9 cellular contexts compared by ENCODE assay signal in the genomic region with DNA sequence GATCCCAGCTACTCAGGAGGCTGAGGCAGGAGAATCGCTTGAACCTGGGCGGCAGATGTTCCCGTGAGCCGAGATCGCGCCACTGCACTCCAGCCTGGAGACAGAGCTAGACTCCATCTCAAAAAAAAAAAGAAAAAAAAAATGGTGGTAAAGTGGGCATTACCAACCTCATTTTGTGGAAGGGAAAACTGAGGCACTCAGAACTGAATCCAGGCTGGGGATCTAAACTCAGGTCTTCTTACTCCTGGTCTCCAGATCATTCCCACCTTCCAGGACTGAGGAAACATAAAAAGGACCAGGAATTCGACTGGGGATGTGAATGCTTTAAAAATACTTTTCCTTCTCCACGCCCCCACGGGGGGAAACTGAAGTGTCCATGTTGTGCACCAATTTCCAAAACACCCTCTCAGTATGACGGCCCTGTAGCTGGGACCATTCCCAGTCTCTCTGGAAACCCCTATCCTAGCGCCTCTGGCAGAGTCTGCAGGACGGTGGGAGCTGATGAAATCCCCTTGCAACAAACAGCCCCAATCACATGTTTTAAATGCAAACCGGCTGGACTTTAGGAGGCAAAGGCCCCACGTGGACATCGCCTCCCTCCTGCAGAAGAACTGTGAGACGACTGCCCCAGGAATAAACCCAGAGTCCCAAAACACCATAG. TPM values are rescaled to one million over a fixed set of nuclear protein-coding genes. Genes with fewer than 3 reads are reported as not detected.
DNase-seq lines count a peak whose midpoint lies in the region; ATAC-seq and TF ChIP-seq lines count a peak whose summit lies in the region.
"Had no signal": no experiment of that assay in that cellular context is flagged by ENCODE, and none has a peak within 500 bp of the region (broad histone marks: within the 10 kb centered on the region; RNA-seq: fewer than 3 reads in every experiment).

No MANE protein-coding gene starts in this region.

- no peak for DNase-seq in activated naive CD4-positive, alpha-beta T cell treated with anti-CD3 and anti-CD28 coated beads, Interleukin-2, amount 10 ng/mL, durations not matched to agents 7 days and 5 days
- no peak for DNase-seq in activated naive CD4-positive, alpha-beta T cell treated with Interleukin-2 at 50 U/mL for 16 hours
- DNase-seq in T-helper 17 cell (no peak), right cardiac atrium (peak; percentile 48 to 73 (median 64)), tibial artery (peak in 1 of 2 donors; percentile 45), NOMO-1 treated with dmso at 0.1 percent for 144 hours (lab: John Stamatoyannopoulos, UW; ENCODE audit: unreplicated experiment) (no peak), cerebellum (ENCODE audit: low spot score) (no peak)
- DNase-seq: stimulated activated CD4-positive, alpha-beta T cell treated with anti-CD3 and anti-CD28 coated beads, Interleukin-4, amount 100 ng/mL, for 1 hour had no signal

- TF ChIP-seq CTCF in tibial artery (IDR thresholded peaks at IDR 0.05), result no peak

- intact Hi-C loops in right cardiac atrium (cut with DNase I), result no loop called here
- intact Hi-C loops in tibial artery (cut with DNase I; ENCODE audit: low total_unique reads), result no loop called here

- H3K9me3 ChIP-seq in T-helper 17 cell (ENCODE audit: control insufficient read depth, low read length, poor library complexity, severe bottlenecking) (no peaks in the 10 kb centered on the region), right cardiac atrium (ENCODE audit: control insufficient read depth, low read length) (no peaks in the 10 kb centered on the region), tibial artery (no peaks in the 10 kb centered on the region)

- peaks cover 64% of the 10 kb centered on the region for H3K4me1 Mint-ChIP-seq in activated naive CD4-positive, alpha-beta T cell treated with anti-CD3 and anti-CD28 coated beads, Interleukin-2, amount 10 ng/mL, durations not matched to agents 7 days and 5 days
- H3K4me1 Mint-ChIP-seq in T-helper 17 cell, result peaks cover 38% of the 10 kb centered on the region

- peak overlapping the region; percentile 89 for H3K4me3 Mint-ChIP-seq in activated naive CD4-positive, alpha-beta T cell treated with anti-CD3 and anti-CD28 coated beads, Interleukin-2, amount 10 ng/mL, durations not matched to agents 7 days and 5 days
- peak overlapping the region; percentile 98 for H3K4me3 Mint-ChIP-seq in T-helper 17 cell

- no peaks in the 10 kb centered on the region for H3K9me3 Mint-ChIP-seq in activated naive CD4-positive, alpha-beta T cell treated with anti-CD3 and anti-CD28 coated beads, Interleukin-2, amount 10 ng/mL, durations not matched to agents 7 days and 5 days

- CTCF ChIA-PET in activated naive CD4-positive, alpha-beta T cell treated with anti-CD3 and anti-CD28 coated beads, Interleukin-2, amount 10 ng/mL, durations not matched to agents 7 days and 5 days (lab: Charles Lee), result interaction anchor here (1.2 to 4.0 kb wide), 9 partner anchors 8 to 257 kb away, joined by 3 to 17 read pairs (median 10); no protein-coding TSS in a partner anchor

- no peaks in the 10 kb centered on the region for H3K27me3 ChIP-seq in right cardiac atrium (ENCODE audit: control insufficient read depth, insufficient read depth)
- no peaks in the 10 kb centered on the region for H3K27me3 ChIP-seq in tibial artery

- H3K4me1 ChIP-seq in right cardiac atrium (ENCODE audit: control insufficient read depth, insufficient read depth, low read length) (peaks cover 3% of the 10 kb centered on the region), tibial artery (peaks cover 0 to 53% (median 34%) of the 10 kb centered on the region in 4 donors)

- H3K36me3 ChIP-seq in tibial artery, result no peaks in the 10 kb centered on the region

- ATAC-seq in T-helper 17 cell (no peak), right cardiac atrium (no peak), HG02973 (IDR thresholded peaks at IDR 0.05; ENCODE audit: unreplicated experiment) (no peak)

- no peak overlapping the region for H3K4me3 ChIP-seq in right cardiac atrium (ENCODE audit: low read length)
- H3K4me3 ChIP-seq in tibial artery, result peak overlapping the region in 1 of 2 donors; percentile 82

- H3K36me3 Mint-ChIP-seq in activated naive CD4-positive, alpha-beta T cell treated with anti-CD3 and anti-CD28 coated beads, Interleukin-2, amount 10 ng/mL, durations not matched to agents 7 days and 5 days, result peaks cover 26% of the 10 kb centered on the region
- H3K36me3 Mint-ChIP-seq in T-helper 17 cell (ENCODE audit: low read depth), result peaks cover 2% of the 10 kb centered on the region

- peaks cover 10% of the 10 kb centered on the region for H3K27me3 Mint-ChIP-seq in activated naive CD4-positive, alpha-beta T cell treated with anti-CD3 and anti-CD28 coated beads, Interleukin-2, amount 10 ng/mL, durations not matched to agents 7 days and 5 days
- H3K27me3 Mint-ChIP-seq in T-helper 17 cell, result no peaks in the 10 kb centered on the region

- H3K27ac ChIP-seq in right cardiac atrium (ENCODE audit: low read length), result no peak overlapping the region
- peak overlapping the region; percentile 82 to 87 for H3K27ac ChIP-seq in tibial artery

- H3K27ac Mint-ChIP-seq in activated naive CD4-positive, alpha-beta T cell treated with anti-CD3 and anti-CD28 coated beads, Interleukin-2, amount 10 ng/mL, durations not matched to agents 7 days and 5 days, result no peak overlapping the region
- peak overlapping the region; percentile 97 for H3K27ac Mint-ChIP-seq in T-helper 17 cell

- 51% methylated on average over 16 of the region's 16 CpGs for WGBS in right cardiac atrium

RNA-seq across cellular contexts. Expression of gene AKNA, which starts 8.9 kb away (rescaled TPM):
- total RNA-seq in T-helper 17 cell (100 to 1,000 TPM; 263 to 323 TPM), right cardiac atrium (10 to 100 TPM in 1 of 4 donors, 1 to 10 TPM in 3; 8.8 to 10.3 (median 8.9) TPM), cerebellum (10.6 TPM)
- 8.4 TPM for polyA plus RNA-seq in right cardiac atrium

Comparison
In these comparisons a context has a peak if more than half of its experiments do, and no peak if none do; other contexts are left out.
1. DNase-seq: peak in right cardiac atrium (3 of 3); none in activated naive CD4-positive, alpha-beta T cell treated with anti-CD3 and anti-CD28 coated beads, Interleukin-2, amount 10 ng/mL, durations not matched to agents 7 days and 5 days (single experiment), activated naive CD4-positive, alpha-beta T cell treated with Interleukin-2 at 50 U/mL for 16 hours (single experiment), T-helper 17 cell (0 of 3), NOMO-1 treated with dmso at 0.1 percent for 144 hours (single experiment) and cerebellum (single experiment).
2. RNA of gene AKNA, which starts 8.9 kb away (total RNA-seq): 263 to 323 TPM in T-helper 17 cell; 10.6 TPM in cerebellum (single experiment) and 8.8 to 10.3 TPM in right cardiac atrium; every median in the first group is over 10 times any median in the second.